Comparison of ENCODE assay signal across 5 cellular contexts in genomic region chr7:69250958-69251357, GRCh38.
"Had no signal": no experiment of that assay in that cellular context is flagged by ENCODE, and none has a peak within 500 bp of the region (broad histone marks: within the 10 kb centered on the region; RNA-seq: fewer than 3 reads in every experiment).

No MANE protein-coding gene starts in this region.

- FAIRE-seq: HTR-8/SVneo, K562 had no signal

- H3K27ac ChIP-seq: HL-60 had no signal

- H3K4me3 ChIP-seq: K562 had no signal

- ATAC-seq: K562 had no signal

- DNase-seq: IMR-90, KBM-7 had no signal
